8 cellular contexts compared by ENCODE assay signal in genomic region chr2:160994141-160995002, GRCh38.
DNase-seq lines count a peak whose midpoint lies in the region; ATAC-seq, FAIRE-seq and TF ChIP-seq lines count a peak whose summit lies in the region.

No MANE protein-coding gene starts in this region.

- TF ChIP-seq CTCF in pancreas (IDR thresholded peaks at IDR 0.05) = peak; percentile 63 to 84 (median 76)
- peak; percentile 92 for TF ChIP-seq CTCF in type B pancreatic cell (conservative IDR thresholded peaks at IDR 0.05)

- H3K36me3 Mint-ChIP-seq in type B pancreatic cell = no peaks in the 10 kb centered on the region

- in situ Hi-C loops in HAP-1 (cut with MboI; ENCODE audit: low sequenced_read_pairs) = loop anchor here (25.0 kb wide), 1 partner anchor 907 kb away; no protein-coding TSS in a partner anchor

- no peaks in the 10 kb centered on the region for H3K27me3 Mint-ChIP-seq in type B pancreatic cell

- H3K9me3 ChIP-seq in HAP-1 (no peaks in the 10 kb centered on the region), SJCRH30 (replicated peaks) (no peaks in the 10 kb centered on the region), pancreas (no peaks in the 10 kb centered on the region)

- intact Hi-C loops in pancreas (cut with DNase I) = no loop called here

- DNase-seq in GM04504 (ENCODE audit: low read depth) (peak; percentile 94), HAP-1 (ENCODE audit: low spot score in 2 of 2) (peak; percentile 69 to 82), M059J (ENCODE audit: low read depth) (peak; percentile 81), SJCRH30 (peak; percentile 70 to 87), germinal center (ENCODE audit: low spot score) (peak; percentile 42), pancreas (peak in 4 of 6 donors; percentile 29 to 80 (median 72)), type B pancreatic cell (ENCODE audit: extremely low spot score, unreplicated experiment) (peak; percentile 77)
- DNase-seq in activated naive CD4-positive, alpha-beta T cell (lab: John Stamatoyannopoulos, UW) = peak; percentile 5 to 21 (median 16)

- ATAC-seq in pancreas = peak; percentile 86 to 96 (median 91)

- WGBS in pancreas, 2 donors = 30 to 35% methylated on average over 16 of the region's 16 CpGs

- H3K4me3 Mint-ChIP-seq in type B pancreatic cell = peak overlapping the region; percentile 62

- H3K4me3 ChIP-seq in HAP-1 (no peak overlapping the region), SJCRH30 (peak overlapping the region; percentile 52), pancreas (peak overlapping the region in 2 of 4 donors; percentile 16 to 21)

- H3K36me3 ChIP-seq in HAP-1 (replicated peaks) (no peaks in the 10 kb centered on the region), SJCRH30 (no peaks in the 10 kb centered on the region), pancreas (no peaks in the 10 kb centered on the region)

- H3K27me3 ChIP-seq in HAP-1 (ENCODE audit: low read depth) = no peaks in the 10 kb centered on the region
- no peaks in the 10 kb centered on the region for H3K27me3 ChIP-seq in SJCRH30
- no peaks in the 10 kb centered on the region for H3K27me3 ChIP-seq in pancreas

- H3K4me1 Mint-ChIP-seq in type B pancreatic cell (ENCODE audit: unreplicated experiment) = peaks cover 21% of the 10 kb centered on the region

- H3K9me3 Mint-ChIP-seq in type B pancreatic cell = no peaks in the 10 kb centered on the region

- H3K27ac Mint-ChIP-seq in type B pancreatic cell = peak overlapping the region; percentile 52

- H3K27ac ChIP-seq in SJCRH30 = no peak overlapping the region
- peak overlapping the region; percentile 14 to 75 (median 62) for H3K27ac ChIP-seq in pancreas

- FAIRE-seq in pancreas (lab: Jason Lieb, UNC) = peak; percentile 89

- H3K4me1 ChIP-seq in HAP-1 (peaks cover 2% of the 10 kb centered on the region; the same call in 1 of the 2 replicates), SJCRH30 (no peaks in the 10 kb centered on the region), pancreas (peaks cover 3 to 8% (median 5%) of the 10 kb centered on the region in 3 donors)

Comparison
In these comparisons a context has a peak if more than half of its experiments do, and no peak if none do; other contexts are left out.
1. DNase-seq: peak in every context shown above with its lines; median percentile 94 in GM04504; 81 in M059J; 78 in SJCRH30; 77 in type B pancreatic cell; 76 in HAP-1; 72 in pancreas; 42 in germinal center; 16 in activated naive CD4-positive, alpha-beta T cell.